Comparison of ENCODE assay signal across 26 cellular contexts in the genomic region with DNA sequence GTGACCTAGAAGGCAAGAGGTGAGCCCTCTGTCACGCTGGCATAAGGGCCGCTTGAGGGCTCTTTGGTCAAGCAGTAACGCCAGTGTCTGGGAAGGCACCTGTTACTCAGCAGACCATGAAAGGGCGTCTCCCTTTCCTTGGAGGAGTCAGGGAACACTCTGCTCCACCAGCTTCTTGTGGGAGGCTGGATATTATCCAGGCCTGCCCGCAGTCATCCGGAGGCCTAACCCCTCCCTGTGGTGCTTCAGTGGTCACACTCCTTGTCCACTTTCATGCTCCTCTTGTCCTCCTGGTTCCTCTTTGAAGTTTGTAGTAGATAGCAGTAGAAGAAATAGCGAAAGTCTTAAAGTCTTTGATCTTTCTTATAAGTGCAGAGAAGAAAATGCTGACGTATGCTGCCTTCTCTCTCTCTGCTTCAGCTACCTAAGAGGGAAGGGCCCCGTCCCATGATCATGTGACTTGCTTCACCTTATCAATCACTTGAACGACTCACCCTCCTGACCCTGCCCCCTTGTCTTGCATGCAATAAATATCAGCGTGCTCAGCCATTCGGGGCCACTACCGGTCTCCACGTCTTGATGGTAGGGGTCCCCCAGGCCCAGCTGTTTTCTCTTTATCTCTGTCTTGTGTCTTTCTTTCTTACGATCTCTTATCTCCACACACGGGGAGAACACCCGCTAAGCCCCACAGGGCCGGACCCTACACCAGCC. TPM values are rescaled to one million over a fixed set of nuclear protein-coding genes. Genes with fewer than 3 reads are reported as not detected.
A peak's percentile ranks its signal among the peaks of the same experiment; 100 is the strongest.
DNase-seq lines count a peak whose midpoint lies in the region; ATAC-seq, FAIRE-seq and TF ChIP-seq lines count a peak whose summit lies in the region.
"Had no signal": no experiment of that assay in that cellular context is flagged by ENCODE, and none has a peak within 500 bp of the region (broad histone marks: within the 10 kb centered on the region; RNA-seq: fewer than 3 reads in every experiment).

No MANE protein-coding gene starts in this region.

- H3K4me1 ChIP-seq in mammary epithelial cell (ENCODE audit: insufficient read depth, low read length) (no peaks in the 10 kb centered on the region), HepG2 (ENCODE audit: insufficient read depth, low read length) (no peaks in the 10 kb centered on the region), spleen (peaks cover 0 to 7% (median 0%) of the 10 kb centered on the region in 6 donors)
- H3K4me1 ChIP-seq: A549; BLaER1 treated with 17β-estradiol and CSF1 and Interleukin-3, amounts not matched to agents 10 nM and 100 nM; tibial artery had no signal

- POLR2A ChIA-PET in MCF 10A (lab: Yijun Ruan, JAX): interaction anchor here (1.2 kb wide), 1 partner anchor 23 kb away, joined by 3 read pairs; no protein-coding TSS in a partner anchor
- POLR2A ChIA-PET in HepG2 (lab: Yijun Ruan, JAX): no interaction called here

- FAIRE-seq in HepG2 (lab: Jason Lieb, UNC): no peak
- FAIRE-seq: A549, frontal cortex, GM18507, H1 had no signal

- H3K4me1 Mint-ChIP-seq in MCF 10A (ENCODE audit: insufficient read depth, unreplicated experiment): peaks cover 17% of the 10 kb centered on the region
- H3K4me1 Mint-ChIP-seq: activated B cell treated with CpG ODN at 0.5 μM for 24 hours; activated CD4-positive, alpha-beta memory T cell treated with anti-CD3 and anti-CD28 coated beads, Interleukin-2, amount 10 ng/mL, durations not matched to agents 7 days and 5 days; stimulated activated naive B cell treated with anti-CD40 and anti-IgM and Interleukin-4, amounts not matched to agents 10 μg/mL and 1 μg/mL and 100 μg/mL, for 72 hours had no signal

- no peak for TF ChIP-seq POLR2A in HepG2 (IDR thresholded peaks at IDR 0.05; ENCODE audit: insufficient read depth in 1 of 2, low read depth in 2 of 2, low read length in 2 of 2)
- no peak for TF ChIP-seq POLR2A in spleen (IDR thresholded peaks at IDR 0.05)

- WGBS in mammary epithelial cell (ENCODE audit: low coverage, missing lambda C conversion rate): 71% methylated on average over 18 of the region's 18 CpGs
- WGBS in HepG2 (ENCODE audit: low lambda C conversion rate): 20% methylated on average over 15 of the region's 18 CpGs
- WGBS in spleen, 5 donors: 63 to 82% (median 67%) methylated on average over 18 of the region's 18 CpGs

- peaks cover 17% of the 10 kb centered on the region for H3K27me3 Mint-ChIP-seq in MCF 10A (ENCODE audit: insufficient read depth, unreplicated experiment)
- H3K27me3 Mint-ChIP-seq: activated B cell treated with CpG ODN at 0.5 μM for 24 hours; activated CD4-positive, alpha-beta memory T cell treated with anti-CD3 and anti-CD28 coated beads, Interleukin-2, amount 10 ng/mL, durations not matched to agents 7 days and 5 days; activated naive CD8-positive, alpha-beta T cell; naive thymus-derived CD8-positive, alpha-beta T cell had no signal

- no TSS peak for BruUV-seq in MCF 10A (replicated peaks; lab: Mats Ljungman, UMichigan)
- BruUV-seq in mammary epithelial cell (replicated peaks; lab: Mats Ljungman, UMichigan): no TSS peak
- BruUV-seq in HepG2 (replicated peaks; lab: Mats Ljungman, UMichigan): no TSS peak

- no peaks in the 10 kb centered on the region for H3K36me3 ChIP-seq in mammary epithelial cell (ENCODE audit: insufficient read depth, low read length)
- no peaks in the 10 kb centered on the region for H3K36me3 ChIP-seq in HepG2 (replicated peaks in 1 of 2; ENCODE audit: control insufficient read depth in 1 of 2, insufficient read depth in 2 of 2, low read length in 2 of 2)
- peaks cover 0 to 30% (median 0%) of the 10 kb centered on the region in 6 donors for H3K36me3 ChIP-seq in spleen
- H3K36me3 ChIP-seq: BLaER1 treated with 17β-estradiol and CSF1 and Interleukin-3, amounts not matched to agents 10 nM and 100 nM; tibial artery had no signal

- ATAC-seq in HepG2 (no peak), GM18519 (IDR thresholded peaks at IDR 0.05; ENCODE audit: low FRiP score, unreplicated experiment) (no peak), HG03342 (IDR thresholded peaks at IDR 0.05; ENCODE audit: unreplicated experiment) (no peak)
- ATAC-seq: A549; naive thymus-derived CD8-positive, alpha-beta T cell; stimulated activated naive B cell treated with anti-CD40 and anti-IgM and Interleukin-4, amounts not matched to agents 10 μg/mL and 1 μg/mL and 100 μg/mL, for 72 hours had no signal

- H3K27ac Mint-ChIP-seq in MCF 10A (ENCODE audit: low read depth, unreplicated experiment): no peak overlapping the region
- H3K27ac Mint-ChIP-seq: activated B cell treated with CpG ODN at 0.5 μM for 24 hours; activated CD4-positive, alpha-beta memory T cell treated with anti-CD3 and anti-CD28 coated beads, Interleukin-2, amount 10 ng/mL, durations not matched to agents 7 days and 5 days; activated naive CD8-positive, alpha-beta T cell; stimulated activated naive B cell treated with anti-CD40 and anti-IgM and Interleukin-4, amounts not matched to agents 10 μg/mL and 1 μg/mL and 100 μg/mL, for 72 hours; T-helper 1 cell treated with Interleukin-12 subunit alpha and Interleukin-12 subunit beta and Interleukin-4 antibody, amounts not matched to agents 30 μg/mL and 1 μg/mL, for 36 hours had no signal

- DNase-seq in MCF 10A (ENCODE audit: unreplicated experiment) (peak; percentile 28), mammary epithelial cell (no peak), HepG2 (ENCODE audit: low spot score) (peak; percentile 18), spleen (peak; percentile 63), HPDE6-E6E7 (ENCODE audit: extremely low spot score) (no peak)
- DNase-seq: activated B cell treated with CpG ODN at 0.5 μM for 24 hours; activated CD4-positive, alpha-beta memory T cell treated with anti-CD3 and anti-CD28 coated beads, Interleukin-2, amount 10 ng/mL, durations not matched to agents 7 days and 5 days; activated T-cell treated with anti-CD3 and anti-CD28 coated beads, Interleukin-2, amount 50 U/mL, for 48 hours; cortex of kidney; Kasumi-1; NCI-H1436; NCI-H2171; NCI-H69; stimulated activated naive B cell treated with anti-CD40 and anti-IgM and Interleukin-4, amounts not matched to agents 10 μg/mL and 1 μg/mL and 100 μg/mL, for 72 hours; tibial artery had no signal

- no peak overlapping the region for H3K4me3 ChIP-seq in mammary epithelial cell (replicated peaks in 1 of 3; ENCODE audit: insufficient read depth in 1 of 3, low read depth in 2 of 3, low read length in 3 of 3)
- no peak overlapping the region for H3K4me3 ChIP-seq in HepG2 (replicated peaks in 1 of 3; ENCODE audit: insufficient read depth in 1 of 3, low read depth in 2 of 3, low read length in 3 of 3)
- no peak overlapping the region for H3K4me3 ChIP-seq in spleen
- H3K4me3 ChIP-seq: A549; BLaER1 treated with 17β-estradiol and CSF1 and Interleukin-3, amounts not matched to agents 10 nM and 100 nM; tibial artery had no signal

- no peak overlapping the region for H3K4me3 Mint-ChIP-seq in MCF 10A (ENCODE audit: unreplicated experiment)
- H3K4me3 Mint-ChIP-seq: activated B cell treated with CpG ODN at 0.5 μM for 24 hours; activated CD4-positive, alpha-beta memory T cell treated with anti-CD3 and anti-CD28 coated beads, Interleukin-2, amount 10 ng/mL, durations not matched to agents 7 days and 5 days; activated naive CD8-positive, alpha-beta T cell; naive thymus-derived CD8-positive, alpha-beta T cell; stimulated activated naive B cell treated with anti-CD40 and anti-IgM and Interleukin-4, amounts not matched to agents 10 μg/mL and 1 μg/mL and 100 μg/mL, for 72 hours; T-helper 1 cell treated with Interleukin-12 subunit alpha and Interleukin-12 subunit beta and Interleukin-4 antibody, amounts not matched to agents 30 μg/mL and 1 μg/mL, for 36 hours had no signal

- no peaks in the 10 kb centered on the region for H3K36me3 Mint-ChIP-seq in MCF 10A (ENCODE audit: insufficient read depth, unreplicated experiment)
- H3K36me3 Mint-ChIP-seq: activated naive CD8-positive, alpha-beta T cell; naive thymus-derived CD8-positive, alpha-beta T cell; stimulated activated naive B cell treated with anti-CD40 and anti-IgM and Interleukin-4, amounts not matched to agents 10 μg/mL and 1 μg/mL and 100 μg/mL, for 72 hours had no signal

- H3K4me2 ChIP-seq in mammary epithelial cell (ENCODE audit: insufficient read depth, low read depth, low read length) (no peak overlapping the region), HepG2 (ENCODE audit: low read depth, low read length) (peak overlapping the region; percentile 18; the same call in 1 of the 2 replicates)
- H3K4me2 ChIP-seq: A549; BLaER1 treated with 17β-estradiol and CSF1 and Interleukin-3, amounts not matched to agents 10 nM and 100 nM had no signal

- intact Hi-C loops in MCF 10A (cut with micrococcal nuclease) (loop anchor here (2.0 to 5.0 kb wide), 5 partner anchors 63 to 481 kb away; no protein-coding TSS in a partner anchor), mammary epithelial cell (cut with micrococcal nuclease) (loop anchor here (5.0 kb wide), 1 partner anchor 481 kb away; no protein-coding TSS in a partner anchor), HepG2 (cut with micrococcal nuclease; ENCODE audit: unreplicated experiment) (no loop called here), spleen (cut with DNase I; ENCODE audit: low total_unique reads) (no loop called here)

- H3K9me3 Mint-ChIP-seq in MCF 10A (ENCODE audit: unreplicated experiment): no peaks in the 10 kb centered on the region
- H3K9me3 Mint-ChIP-seq: activated B cell treated with CpG ODN at 0.5 μM for 24 hours; activated CD4-positive, alpha-beta memory T cell treated with anti-CD3 and anti-CD28 coated beads, Interleukin-2, amount 10 ng/mL, durations not matched to agents 7 days and 5 days; naive thymus-derived CD8-positive, alpha-beta T cell; stimulated activated naive B cell treated with anti-CD40 and anti-IgM and Interleukin-4, amounts not matched to agents 10 μg/mL and 1 μg/mL and 100 μg/mL, for 72 hours; T-helper 1 cell treated with Interleukin-12 subunit alpha and Interleukin-12 subunit beta and Interleukin-4 antibody, amounts not matched to agents 30 μg/mL and 1 μg/mL, for 36 hours had no signal

- TF ChIP-seq CTCF in MCF 10A (IDR thresholded peaks at IDR 0.05; ENCODE audit: unreplicated experiment): no peak
- TF ChIP-seq CTCF in mammary epithelial cell (conservative IDR thresholded peaks at IDR 0.05 in 1 of 2, IDR thresholded peaks at IDR 0.05 in 1 of 2; ENCODE audit: extremely low read depth in 1 of 2, insufficient read depth in 1 of 2, low read depth in 1 of 2, low read length in 2 of 2): no peak
- TF ChIP-seq CTCF in VCaP (conservative IDR thresholded peaks at IDR 0.05): no peak
- no peak for TF ChIP-seq CTCF in HepG2 (CRISPR knock-in tag; IDR thresholded peaks at IDR 0.05)
- TF ChIP-seq CTCF in spleen (IDR thresholded peaks at IDR 0.05 in 8 of 11, conservative IDR thresholded peaks at IDR 0.05 in 3 of 11): no peak

- H2AFZ ChIP-seq in mammary epithelial cell (ENCODE audit: low read depth, low read length) (no peak overlapping the region), HepG2 (ENCODE audit: low read length) (no peak overlapping the region)

- H3K27ac ChIP-seq in mammary epithelial cell (ENCODE audit: insufficient read depth, low read depth, low read length) (no peak overlapping the region), VCaP (peak overlapping the region; percentile 39), HepG2 (ENCODE audit: extremely low read length, insufficient read depth, low read length) (no peak overlapping the region), spleen (no peak overlapping the region)
- H3K27ac ChIP-seq: A549; BLaER1 treated with 17β-estradiol and CSF1 and Interleukin-3, amounts not matched to agents 10 nM and 100 nM; tibial artery had no signal

- dilution Hi-C loops in mammary epithelial cell (cut with HindIII; ENCODE audit: low sequenced_read_pairs): no loop called here

- CTCF ChIA-PET in MCF 10A (lab: Yijun Ruan, JAX) (interaction anchor here (0.6 to 1.0 kb wide), 5 partner anchors 127 to 857 kb away, joined by 3 to 4 read pairs (median 3); no protein-coding TSS in a partner anchor), mammary epithelial cell (lab: Charles Lee; ENCODE audit: low non-redundant PET) (no interaction called here), HepG2 (lab: Yijun Ruan, JAX; ENCODE audit: low intra/inter-chr PET ratio, low total read pairs) (no interaction called here)

- no peaks in the 10 kb centered on the region for H3K79me2 ChIP-seq in mammary epithelial cell (ENCODE audit: insufficient read depth, low read length)
- no peaks in the 10 kb centered on the region for H3K79me2 ChIP-seq in HepG2 (ENCODE audit: insufficient read depth, low read length)

- H4K20me1 ChIP-seq in mammary epithelial cell (ENCODE audit: insufficient read depth, low read length) (no peaks in the 10 kb centered on the region), HepG2 (ENCODE audit: insufficient read depth, low read length) (no peaks in the 10 kb centered on the region; the same call in 1 of the 2 replicates)
- H4K20me1 ChIP-seq: BLaER1 treated with 17β-estradiol and CSF1 and Interleukin-3, amounts not matched to agents 10 nM and 100 nM had no signal

- TF ChIP-seq RAD21 in HepG2 (CRISPR knock-in tag; IDR thresholded peaks at IDR 0.05): no peak

- TF ChIP-seq EP300 in HepG2 (IDR thresholded peaks at IDR 0.05; ENCODE audit: low read depth in 2 of 2, low read length in 2 of 2) (no peak), HepG2 (CRISPR knock-in tag; IDR thresholded peaks at IDR 0.05; ENCODE audit: borderline replicate concordance) (no peak)

- H3K27me3 ChIP-seq in mammary epithelial cell (ENCODE audit: insufficient read depth, low read length) (no peaks in the 10 kb centered on the region), HepG2 (ENCODE audit: control insufficient read depth in 1 of 2, insufficient read depth in 2 of 2, low read length in 2 of 2) (peaks cover 11 to 63% of the 10 kb centered on the region in 2 experiments), spleen (replicated peaks in 1 of 7) (peaks cover 0 to 6% (median 0%) of the 10 kb centered on the region in 7 donors)
- H3K27me3 ChIP-seq: BLaER1 treated with 17β-estradiol and CSF1 and Interleukin-3, amounts not matched to agents 10 nM and 100 nM had no signal

- in situ Hi-C loops in mammary epithelial cell (cut with MboI; ENCODE audit: low sequenced_read_pairs in 2 of 2): no loop called here
- in situ Hi-C loops in HepG2 (cut with HindIII; ENCODE audit: extremely low pct_ligation_motif_present, low pct_unique_long_range_greater_than_20kb): no loop called here

- H3K9ac ChIP-seq in mammary epithelial cell (ENCODE audit: insufficient read depth, low read length) (no peak overlapping the region), HepG2 (ENCODE audit: insufficient read depth, low read depth, low read length) (no peak overlapping the region)
- H3K9ac ChIP-seq: BLaER1 treated with 17β-estradiol and CSF1 and Interleukin-3, amounts not matched to agents 10 nM and 100 nM had no signal

- H3K9me3 ChIP-seq in mammary epithelial cell (replicated peaks; ENCODE audit: insufficient read depth, low read length) (peaks cover 3% of the 10 kb centered on the region), HepG2 (ENCODE audit: low read length) (no peaks in the 10 kb centered on the region), spleen (no peaks in the 10 kb centered on the region)
- H3K9me3 ChIP-seq: A549; BLaER1 treated with 17β-estradiol and CSF1 and Interleukin-3, amounts not matched to agents 10 nM and 100 nM; tibial artery had no signal

RNA-seq across cellular contexts. Expression of a gene that starts 16.7 kb away (rescaled TPM):
- total RNA-seq in MCF 10A (2022) (not detected in 2 replicates), mammary epithelial cell (not detected), HepG2 (2016; rRNA removed; fragmentation: Illumina TruSeq; extraction: Trizol) (not detected in 2 replicates), spleen (10 to 100 TPM in 1 of 7 donors, 1 to 10 TPM in 5, not detected in 1; 2.1 to 12.1 (median 6.5) TPM)
- polyA plus RNA-seq in mammary epithelial cell (not detected), HepG2 (2011; rRNA removed) (0.17 TPM in 1 of 2 replicates, not detected in the other), spleen (1 to 10 TPM; 1.7 to 9.5 (median 9.3) TPM)
- not detected for polyA minus RNA-seq in mammary epithelial cell
- not detected in 2 replicates for total RNA-seq in HepG2 (2016; cell fraction: cytosol; rRNA removed; fragmentation: Illumina TruSeq; extraction: Trizol; ENCODE audit: low read depth)
- not detected in 2 replicates for total RNA-seq in HepG2 (2016; cell fraction: insoluble cytoplasmic fraction; rRNA removed; fragmentation: Illumina TruSeq; extraction: Trizol)
- total RNA-seq in HepG2 (2016; cell fraction: membrane; rRNA removed; fragmentation: Illumina TruSeq; extraction: Trizol): not detected in 2 replicates
- total RNA-seq in HepG2 (2016; cell fraction: nucleus; rRNA removed; fragmentation: Illumina TruSeq; extraction: Trizol): not detected in 2 replicates
- polyA plus RNA-seq in HepG2 (2011; cell fraction: cytosol; rRNA removed): not detected in 2 replicates
- not detected in 2 replicates for polyA plus RNA-seq in HepG2 (2011; cell fraction: nucleus; rRNA removed)
- not detected in 2 replicates for polyA plus RNA-seq in HepG2 (2012)
- not detected in 2 replicates for polyA plus RNA-seq in HepG2 (2016; cell fraction: cytosol; fragmentation: Illumina TruSeq; extraction: Trizol; ENCODE audit: low read depth)
- polyA plus RNA-seq in HepG2 (2016; cell fraction: insoluble cytoplasmic fraction; fragmentation: Illumina TruSeq; extraction: Trizol; ENCODE audit: low read depth): not detected in 2 replicates
- polyA plus RNA-seq in HepG2 (2016; cell fraction: membrane; fragmentation: Illumina TruSeq; extraction: Trizol; ENCODE audit: low read depth): not detected in 2 replicates
- not detected in 2 replicates for polyA plus RNA-seq in HepG2 (2016; cell fraction: nucleus; fragmentation: Illumina TruSeq; extraction: Trizol; ENCODE audit: insufficient read depth, low read depth)
- polyA minus RNA-seq in HepG2 (2011; rRNA and poly(A)+ RNA removed; ENCODE audit: low replicate concordance): not detected in 2 replicates
- polyA minus RNA-seq in HepG2 (2011; cell fraction: cytosol; rRNA and poly(A)+ RNA removed): not detected in 2 replicates
- not detected in 2 replicates for polyA minus RNA-seq in HepG2 (2011; cell fraction: nucleus; rRNA and poly(A)+ RNA removed)
- total RNA-seq: activated B cell treated with CpG ODN at 0.5 μM for 24 hours; activated CD4-positive, alpha-beta memory T cell treated with anti-CD3 and anti-CD28 coated beads, Interleukin-2, amount 10 ng/mL, durations not matched to agents 7 days and 5 days; frontal cortex; H1 had no signal
- polyA plus RNA-seq: A549; naive thymus-derived CD8-positive, alpha-beta T cell had no signal

RNA-seq across cellular contexts. Expression of a gene that starts 41.4 kb away (rescaled TPM):
- total RNA-seq in MCF 10A (2022): not detected in 2 replicates
- not detected for total RNA-seq in mammary epithelial cell
- polyA plus RNA-seq in mammary epithelial cell: 0.07 TPM
- polyA minus RNA-seq in mammary epithelial cell: not detected
- not detected in 2 replicates for total RNA-seq in HepG2 (2016; rRNA removed; fragmentation: Illumina TruSeq; extraction: Trizol)
- not detected in 2 replicates for total RNA-seq in HepG2 (2016; cell fraction: cytosol; rRNA removed; fragmentation: Illumina TruSeq; extraction: Trizol; ENCODE audit: low read depth)
- not detected in 2 replicates for total RNA-seq in HepG2 (2016; cell fraction: insoluble cytoplasmic fraction; rRNA removed; fragmentation: Illumina TruSeq; extraction: Trizol)
- not detected in 2 replicates for total RNA-seq in HepG2 (2016; cell fraction: membrane; rRNA removed; fragmentation: Illumina TruSeq; extraction: Trizol)
- not detected in 2 replicates for total RNA-seq in HepG2 (2016; cell fraction: nucleus; rRNA removed; fragmentation: Illumina TruSeq; extraction: Trizol)
- polyA plus RNA-seq in HepG2 (2011; rRNA removed): not detected in 2 replicates
- polyA plus RNA-seq in HepG2 (2011; cell fraction: cytosol; rRNA removed): 0.01 and 0.04 TPM in 2 replicates
- polyA plus RNA-seq in HepG2 (2011; cell fraction: nucleus; rRNA removed): 0.10 and 0.19 TPM in 2 replicates
- not detected in 2 replicates for polyA plus RNA-seq in HepG2 (2012)
- not detected in 2 replicates for polyA plus RNA-seq in HepG2 (2016; cell fraction: cytosol; fragmentation: Illumina TruSeq; extraction: Trizol; ENCODE audit: low read depth)
- polyA plus RNA-seq in HepG2 (2016; cell fraction: insoluble cytoplasmic fraction; fragmentation: Illumina TruSeq; extraction: Trizol; ENCODE audit: low read depth): not detected in 2 replicates
- polyA plus RNA-seq in HepG2 (2016; cell fraction: membrane; fragmentation: Illumina TruSeq; extraction: Trizol; ENCODE audit: low read depth): not detected in 2 replicates
- not detected in 2 replicates for polyA plus RNA-seq in HepG2 (2016; cell fraction: nucleus; fragmentation: Illumina TruSeq; extraction: Trizol; ENCODE audit: insufficient read depth, low read depth)
- not detected in 2 replicates for polyA minus RNA-seq in HepG2 (2011; rRNA and poly(A)+ RNA removed; ENCODE audit: low replicate concordance)
- polyA minus RNA-seq in HepG2 (2011; cell fraction: cytosol; rRNA and poly(A)+ RNA removed): not detected in 2 replicates
- not detected in 2 replicates for polyA minus RNA-seq in HepG2 (2011; cell fraction: nucleus; rRNA and poly(A)+ RNA removed)
- total RNA-seq in spleen: 10 to 100 TPM; 20.7 to 61.4 (median 39.9) TPM
- polyA plus RNA-seq in spleen: 10 to 100 TPM in 1 of 3 donors, 1 to 10 TPM in 2; 3.5 to 19.4 (median 4.6) TPM
- total RNA-seq: activated B cell treated with CpG ODN at 0.5 μM for 24 hours had no signal

Comparison
In these comparisons a context has a peak if more than half of its experiments do, and no peak if none do; other contexts are left out.
1. DNase-seq: peak in MCF 10A (single experiment), HepG2 (single experiment) and spleen (single experiment); none in mammary epithelial cell (single experiment) and HPDE6-E6E7 (single experiment).
2. RNA of a gene that starts 41.4 kb away (total RNA-seq): 20.7 to 61.4 TPM in spleen; not detected in mammary epithelial cell, not detected in MCF 10A and not detected in HepG2; every median in the first group is over 10 times any median in the second.
3. intact Hi-C loops: an anchor here in MCF 10A (2.0 to 5.0 kb wide) and mammary epithelial cell (5.0 kb wide); none called in HepG2 and spleen.